34 cellular contexts compared by ENCODE assay signal in genomic region chr12:125643055-125643454, GRCh38.
"Had no signal": no experiment of that assay in that cellular context is flagged by ENCODE, and none has a peak within 500 bp of the region (broad histone marks: within the 10 kb centered on the region; RNA-seq: fewer than 3 reads in every experiment).

No MANE protein-coding gene starts in this region.

- H3K27me3 ChIP-seq: MG63 had no signal

- DNase-seq: Karpas-422, Kasumi-1, MG63, MM.1S, MV-4-11, NCI-H1048, NCI-H1092, NCI-H1092 treated with DMSO at 0.1 percent for 48 hours, NCI-H1105, NCI-H1105 treated with DMSO at 0.1 percent for 48 hours, NCI-H1417, NCI-H1417 treated with DMSO at 0.1 percent for 48 hours, NCI-H1436, NCI-H1436 treated with DMSO at 0.1 percent for 48 hours, NCI-H146, NCI-H1694, NCI-H1694 treated with DMSO at 0.1 percent for 48 hours, NCI-H187, NCI-H187 treated with DMSO at 0.1 percent for 48 hours, NCI-H1930, NCI-H2029, NCI-H2029 treated with DMSO at 0.1 percent for 48 hours, NCI-H2081, NCI-H2081 treated with DMSO at 0.1 percent for 48 hours, NCI-H2107, NCI-H2171, NCI-H2171 treated with DMSO at 0.1 percent for 48 hours, NCI-H2227 treated with DMSO at 0.1 percent for 48 hours, NCI-H226, NCI-H345, NCI-H446, NCI-H446 treated with DMSO at 0.1 percent for 48 hours, NCI-H510A, NCI-H510A treated with DMSO at 0.1 percent for 48 hours had no signal

- H3K9me3 ChIP-seq: MG63 had no signal

- H3K36me3 ChIP-seq: MG63 had no signal

- H3K4me3 ChIP-seq: MG63 had no signal
